Comparison of ENCODE assay signal across 2 cellular contexts in genomic region chr14:104904650-104905578, GRCh38. TPM values are rescaled to one million over a fixed set of nuclear protein-coding genes. Genes with fewer than 3 reads are reported as not detected.
"Had no signal": no experiment of that assay in that cellular context is flagged by ENCODE, and none has a peak within 500 bp of the region (broad histone marks: within the 10 kb centered on the region; RNA-seq: fewer than 3 reads in every experiment).

No MANE protein-coding gene starts in this region.

RNA-seq across cellular contexts. Expression of gene PLD4, which starts 19.8 kb away (rescaled TPM):
- total RNA-seq: foreskin keratinocyte, vagina had no signal
